8 cellular contexts compared by ENCODE assay signal in genomic region chr6:137872071-137872470, GRCh38. TPM values are rescaled to one million over a fixed set of nuclear protein-coding genes. Genes with fewer than 3 reads are reported as not detected.
DNase-seq lines count a peak whose midpoint lies in the region; ATAC-seq and TF ChIP-seq lines count a peak whose summit lies in the region.

No MANE protein-coding gene starts in this region.

- ATAC-seq in upper lobe of right lung = no peak

- CTCF ChIA-PET in activated naive CD4-positive, alpha-beta T cell treated with anti-CD3 and anti-CD28 coated beads, Interleukin-2, amount 10 ng/mL, durations not matched to agents 7 days and 5 days (lab: Charles Lee) = interaction anchor here (1.1 to 19.6 kb wide), 15 partner anchors 8 to 234 kb away, joined by 3 to 467 read pairs (median 9); no protein-coding TSS in a partner anchor

- intact Hi-C loops in upper lobe of right lung (cut with DNase I) = no loop called here

- TF ChIP-seq CTCF in liver (IDR thresholded peaks at IDR 0.05; ENCODE audit: low read depth, low read length, missing input control) (no peak), upper lobe of right lung (IDR thresholded peaks at IDR 0.05) (no peak)

- H3K4me3 Mint-ChIP-seq in activated naive CD4-positive, alpha-beta T cell treated with anti-CD3 and anti-CD28 coated beads, Interleukin-2, amount 10 ng/mL, durations not matched to agents 7 days and 5 days = peak overlapping the region; percentile 93
- H3K4me3 Mint-ChIP-seq in activated naive CD8-positive, alpha-beta T cell treated with anti-CD3 and anti-CD28 coated beads for 36 hours = peak overlapping the region; percentile 100

- H3K27ac Mint-ChIP-seq in activated naive CD4-positive, alpha-beta T cell treated with anti-CD3 and anti-CD28 coated beads, Interleukin-2, amount 10 ng/mL, durations not matched to agents 7 days and 5 days = peak overlapping the region; percentile 1
- peak overlapping the region; percentile 91 for H3K27ac Mint-ChIP-seq in activated naive CD8-positive, alpha-beta T cell treated with anti-CD3 and anti-CD28 coated beads for 36 hours

- DNase-seq in activated naive CD4-positive, alpha-beta T cell treated with anti-CD3 and anti-CD28 coated beads, Interleukin-2, amount 10 ng/mL, durations not matched to agents 7 days and 5 days = no peak
- DNase-seq in activated naive CD4-positive, alpha-beta T cell (lab: John Stamatoyannopoulos, UW) = no peak
- DNase-seq in activated naive CD8-positive, alpha-beta T cell treated with anti-CD3 and anti-CD28 coated beads for 36 hours = no peak
- DNase-seq in upper lobe of right lung (no peak), DMS 273 (lab: John Stamatoyannopoulos, UW; ENCODE audit: unreplicated experiment) (no peak), NCI-H1436 (lab: John Stamatoyannopoulos, UW) (no peak), amniotic stem cell (lab: John Stamatoyannopoulos, UW) (no peak)

- TF ChIP-seq RAD21 in liver (IDR thresholded peaks at IDR 0.05) = no peak

- H3K27me3 Mint-ChIP-seq in activated naive CD4-positive, alpha-beta T cell treated with anti-CD3 and anti-CD28 coated beads, Interleukin-2, amount 10 ng/mL, durations not matched to agents 7 days and 5 days = no peaks in the 10 kb centered on the region
- H3K27me3 Mint-ChIP-seq in activated naive CD8-positive, alpha-beta T cell treated with anti-CD3 and anti-CD28 coated beads for 36 hours = no peaks in the 10 kb centered on the region

- H3K4me1 Mint-ChIP-seq in activated naive CD4-positive, alpha-beta T cell treated with anti-CD3 and anti-CD28 coated beads, Interleukin-2, amount 10 ng/mL, durations not matched to agents 7 days and 5 days = peaks cover 77% of the 10 kb centered on the region
- H3K4me1 Mint-ChIP-seq in activated naive CD8-positive, alpha-beta T cell treated with anti-CD3 and anti-CD28 coated beads for 36 hours = peaks cover 48% of the 10 kb centered on the region

- H3K27ac ChIP-seq in liver (ENCODE audit: low read depth in 1 of 2, low read length in 2 of 2) = peak overlapping the region; percentile 7 to 54
- H3K27ac ChIP-seq in upper lobe of right lung = peak overlapping the region; percentile 76

- no peak overlapping the region for H3K4me3 ChIP-seq in liver (ENCODE audit: low read depth in 1 of 3, low read length in 3 of 3)
- H3K4me3 ChIP-seq in upper lobe of right lung = peak overlapping the region; percentile 96

- H3K9ac ChIP-seq in liver (ENCODE audit: low read depth in 1 of 2, low read length in 2 of 2) = peak overlapping the region in 1 of 2 donors; percentile 34

- no peaks in the 10 kb centered on the region for H3K9me3 Mint-ChIP-seq in activated naive CD4-positive, alpha-beta T cell treated with anti-CD3 and anti-CD28 coated beads, Interleukin-2, amount 10 ng/mL, durations not matched to agents 7 days and 5 days
- H3K9me3 Mint-ChIP-seq in activated naive CD8-positive, alpha-beta T cell treated with anti-CD3 and anti-CD28 coated beads for 36 hours = no peaks in the 10 kb centered on the region

- peaks cover 0 to 29% (median 20%) of the 10 kb centered on the region in 4 donors for H3K36me3 ChIP-seq in liver (ENCODE audit: control insufficient read depth in 4 of 4, insufficient read depth in 3 of 4, low read depth in 1 of 4, low read length in 3 of 4)
- peaks cover 35% of the 10 kb centered on the region for H3K36me3 ChIP-seq in upper lobe of right lung

- H3K9me3 ChIP-seq in liver (ENCODE audit: control insufficient read depth in 4 of 4, low read length in 3 of 4) (no peaks in the 10 kb centered on the region), upper lobe of right lung (no peaks in the 10 kb centered on the region)

- peaks cover 9 to 59% (median 28%) of the 10 kb centered on the region in 4 donors for H3K4me1 ChIP-seq in liver (ENCODE audit: control insufficient read depth in 4 of 4, insufficient read depth in 4 of 4, low read length in 3 of 4)
- H3K4me1 ChIP-seq in upper lobe of right lung = peaks cover 56% of the 10 kb centered on the region

- H3K27me3 ChIP-seq in liver (ENCODE audit: control insufficient read depth in 4 of 4, insufficient read depth in 4 of 4, low read length in 3 of 4) (no peaks in the 10 kb centered on the region), upper lobe of right lung (no peaks in the 10 kb centered on the region)

- peaks cover 72% of the 10 kb centered on the region for H3K36me3 Mint-ChIP-seq in activated naive CD4-positive, alpha-beta T cell treated with anti-CD3 and anti-CD28 coated beads, Interleukin-2, amount 10 ng/mL, durations not matched to agents 7 days and 5 days
- H3K36me3 Mint-ChIP-seq in activated naive CD8-positive, alpha-beta T cell treated with anti-CD3 and anti-CD28 coated beads for 36 hours = peaks cover 96% of the 10 kb centered on the region

TF ChIP-seq in liver, 16 proteins besides CTCF, POLR2A, EP300 and RAD21:
- no peak for TF ChIP-seq GABPA (IDR thresholded peaks at IDR 0.05 in 1 of 2, conservative IDR thresholded peaks at IDR 0.05 in 1 of 2)
- no peak for TF ChIP-seq ZBTB33 (IDR thresholded peaks at IDR 0.05)
- no peak for TF ChIP-seq HNF4A (conservative IDR thresholded peaks at IDR 0.05)
- TF ChIP-seq NR2F2 (IDR thresholded peaks at IDR 0.05) = no peak
- no peak for TF ChIP-seq FOXA1 (IDR thresholded peaks at IDR 0.05)
- TF ChIP-seq TAF1 (conservative IDR thresholded peaks at IDR 0.05) = no peak
- no peak for TF ChIP-seq JUND (IDR thresholded peaks at IDR 0.05)
- no peak for TF ChIP-seq YY1 (IDR thresholded peaks at IDR 0.05)
- no peak for TF ChIP-seq RXRA (IDR thresholded peaks at IDR 0.05)
- TF ChIP-seq ATF3 (IDR thresholded peaks at IDR 0.05) = no peak
- no peak for TF ChIP-seq MAX (IDR thresholded peaks at IDR 0.05)
- TF ChIP-seq REST (IDR thresholded peaks at IDR 0.05) = no peak
- TF ChIP-seq HNF4G (IDR thresholded peaks at IDR 0.05) = no peak
- no peak for TF ChIP-seq FOXA2 (IDR thresholded peaks at IDR 0.05)
- TF ChIP-seq EGR1 (IDR thresholded peaks at IDR 0.05; ENCODE audit: low read depth in 2 of 2) = no peak
- no peak for TF ChIP-seq SP1 (IDR thresholded peaks at IDR 0.05)
TF ChIP-seq in liver: peak in this region for 0.

RNA-seq across cellular contexts. Expression of gene TNFAIP3, which starts 5.0 kb away (rescaled TPM):
- 100 to 1,000 TPM; 214 to 222 TPM for total RNA-seq in activated naive CD8-positive, alpha-beta T cell treated with anti-CD3 and anti-CD28 coated beads for 36 hours
- total RNA-seq in liver (1 to 10 TPM; 4.5 to 8.0 TPM), upper lobe of right lung (45.9 TPM)
- 1 to 10 TPM; 5.4 to 7.9 TPM for polyA plus RNA-seq in liver
